ENCODE assay signal across 13 cellular contexts in the genomic region with DNA sequence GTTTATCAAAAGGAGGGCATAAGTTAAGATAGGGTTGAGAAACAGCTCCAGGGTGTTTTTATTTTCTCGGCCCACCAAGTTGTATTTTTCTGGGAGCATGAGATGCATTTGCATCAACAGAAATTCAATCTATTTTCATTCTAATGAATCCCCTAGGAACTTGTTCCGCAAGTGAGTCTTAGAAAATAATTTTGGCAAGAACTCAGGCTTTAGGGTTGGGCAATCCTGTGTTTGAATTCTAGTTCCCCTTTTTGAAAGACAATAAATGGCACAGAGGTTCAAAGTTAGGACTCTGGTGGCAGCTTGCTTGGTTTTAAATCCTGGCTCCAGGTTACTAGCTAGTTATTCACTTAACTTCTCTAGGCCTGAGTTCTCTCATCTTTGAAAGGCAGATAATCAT.
"Had no signal": no experiment of that assay in that cellular context is flagged by ENCODE, and none has a peak within 500 bp of the region (broad histone marks: within the 10 kb centered on the region; RNA-seq: fewer than 3 reads in every experiment).

No MANE protein-coding gene starts in this region.

- DNase-seq: activated CD4-positive, CD25-positive, alpha-beta regulatory T cell treated with anti-CD3 and anti-CD28 coated beads, Interleukin-2, amount 50 U/mL, for 72 hours; activated naive CD4-positive, alpha-beta T cell treated with anti-CD3 and anti-CD28 coated beads for 36 hours; activated naive CD8-positive, alpha-beta T cell treated with anti-CD3 and anti-CD28 coated beads, Interleukin-2, amount 50 U/mL, for 24 hours; effector memory CD4-positive, alpha-beta T cell; heart left ventricle; immature natural killer cell; nephron progenitor cell; occipital lobe; stimulated activated CD4-positive, alpha-beta T cell treated with anti-CD3 and anti-CD28 coated beads, Interleukin-15, amount 100 ng/mL, for 24 hours; stimulated activated CD4-positive, alpha-beta T cell treated with anti-CD3 and anti-CD28 coated beads, Interleukin-4, amount 100 ng/mL, for 24 hours; stimulated activated naive CD4-positive, alpha-beta T cell; trophoblast cell had no signal

- ATAC-seq: activated naive CD8-positive, alpha-beta T cell treated with anti-CD3 and anti-CD28 coated beads, Interleukin-2, amount 50 U/mL, for 24 hours; activated T-helper 17 cell treated with anti-CD3 and anti-CD28 coated beads, Interleukin-2, amount 50 U/mL, for 72 hours; heart left ventricle had no signal
